26 cellular contexts compared by ENCODE assay signal in the genomic region with DNA sequence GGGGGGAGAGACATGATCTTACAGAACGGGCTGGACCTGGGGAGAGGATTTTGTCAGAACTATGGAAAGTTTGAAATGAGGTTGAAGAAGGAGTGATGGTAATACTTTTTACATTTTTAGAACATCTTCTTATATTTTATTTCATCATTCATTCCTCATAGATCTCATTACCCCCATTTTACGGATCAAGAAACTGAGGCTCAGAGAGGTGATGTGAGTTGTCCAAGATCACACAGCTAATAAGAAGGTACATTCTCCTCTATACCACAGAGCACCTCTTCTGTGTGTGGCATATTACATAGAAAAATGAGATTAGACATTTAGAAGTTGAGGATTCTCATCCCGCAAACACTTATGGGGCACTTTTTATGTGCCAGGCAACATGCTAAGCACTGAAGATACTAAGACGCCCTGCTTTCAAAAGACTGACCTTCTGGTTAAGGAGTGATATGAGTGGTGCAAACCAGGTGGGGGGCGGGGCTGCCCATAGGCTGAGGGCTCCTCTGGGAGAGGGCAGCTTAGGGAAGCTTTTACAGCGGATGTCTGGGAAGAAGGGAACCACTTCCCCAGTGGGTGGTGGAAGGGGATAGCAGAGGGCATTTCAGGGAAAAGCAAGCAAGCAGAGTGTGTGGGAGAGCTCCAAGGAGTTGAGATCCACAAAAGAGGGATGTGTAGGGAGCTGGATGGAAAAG. TPM values are rescaled to one million over a fixed set of nuclear protein-coding genes. Genes with fewer than 3 reads are reported as not detected.
DNase-seq lines count a peak whose midpoint lies in the region; ATAC-seq, FAIRE-seq and TF ChIP-seq lines count a peak whose summit lies in the region.
"Had no signal": no experiment of that assay in that cellular context is flagged by ENCODE, and none has a peak within 500 bp of the region (broad histone marks: within the 10 kb centered on the region; RNA-seq: fewer than 3 reads in every experiment).

No MANE protein-coding gene starts in this region.

- H3K9ac ChIP-seq in HCT116 (ENCODE audit: low read length) (no peak overlapping the region), K562 (ENCODE audit: insufficient read depth in 1 of 2, low read depth in 2 of 2, low read length in 2 of 2) (no peak overlapping the region)
- H3K9ac ChIP-seq: BLaER1 treated with 17β-estradiol and CSF1 and Interleukin-3, amounts not matched to agents 10 nM and 100 nM had no signal

- CTCF ChIA-PET in HCT116 (lab: Charles Lee) (interaction anchor here (1.2 to 2.2 kb wide), 2 partner anchors 10 kb away, joined by 4 to 8 read pairs; no protein-coding TSS in a partner anchor), K562 (lab: Yijun Ruan, JAX; ENCODE audit: low intra/inter-chr PET ratio) (no interaction called here)

- TF ChIP-seq RAD21 in HCT116 (IDR thresholded peaks at IDR 0.05; ENCODE audit: low read depth) (no peak), K562 (CRISPR knock-in tag; conservative IDR thresholded peaks at IDR 0.05 in 1 of 2, IDR thresholded peaks at IDR 0.05 in 1 of 2) (no peak)

- H3K4me3 ChIP-seq in HCT116 (replicated peaks in 1 of 2; ENCODE audit: low read depth in 1 of 2, low read length in 2 of 2), result no peak overlapping the region
- H3K4me3 ChIP-seq in K562, result no peak overlapping the region
- H3K4me3 ChIP-seq: A549; BLaER1 treated with 17β-estradiol and CSF1 and Interleukin-3, amounts not matched to agents 10 nM and 100 nM; GM12878 had no signal

- WGBS in K562 (ENCODE audit: insufficient coverage, low coverage, missing lambda C conversion rate), result 17% methylated on average over 6 of the region's 6 CpGs

- in situ Hi-C loops in K562 (cut with MboI), result no loop called here

- H3K4me2 ChIP-seq in HCT116 (ENCODE audit: low read length) (peak overlapping the region; percentile 87), K562 (ENCODE audit: insufficient read depth, low read length) (no peak overlapping the region)
- H3K4me2 ChIP-seq: BLaER1 treated with 17β-estradiol and CSF1 and Interleukin-3, amounts not matched to agents 10 nM and 100 nM had no signal

- H3K9me2 ChIP-seq in HCT116 (ENCODE audit: insufficient read depth), result no peaks in the 10 kb centered on the region

- TF ChIP-seq POLR2A in HCT116 (IDR thresholded peaks at IDR 0.05; ENCODE audit: borderline replicate concordance, extremely low read depth, insufficient read depth, insufficient read length) (no peak), K562 (conservative IDR thresholded peaks at IDR 0.05) (no peak)

- BruUV-seq in HCT116 (replicated peaks; lab: Mats Ljungman, UMichigan) (no TSS peak), K562 (replicated peaks; lab: Mats Ljungman, UMichigan) (no TSS peak)

- ATAC-seq in HCT116, result no peak
- ATAC-seq in K562, result no peak
- ATAC-seq in HG03159 (IDR thresholded peaks at IDR 0.05; ENCODE audit: unreplicated experiment), result no peak
- no peak for ATAC-seq in HG02763 (IDR thresholded peaks at IDR 0.05; ENCODE audit: unreplicated experiment)
- ATAC-seq: GM12878 had no signal

- peak overlapping the region; percentile 64 for H3K27ac ChIP-seq in 22Rv1
- H3K27ac ChIP-seq in HCT116 (ENCODE audit: low read depth, low read length), result no peak overlapping the region
- no peak overlapping the region for H3K27ac ChIP-seq in K562 (ENCODE audit: extremely low read depth, low read depth, low read length)
- H3K27ac ChIP-seq: BLaER1 treated with 17β-estradiol and CSF1 and Interleukin-3, amounts not matched to agents 10 nM and 100 nM had no signal

- TF ChIP-seq CTCF in 22Rv1 (IDR thresholded peaks at IDR 0.05), result no peak
- no peak for TF ChIP-seq CTCF in HCT116 (IDR thresholded peaks at IDR 0.05 in 2 of 3, conservative IDR thresholded peaks at IDR 0.05 in 1 of 3; ENCODE audit: borderline replicate concordance in 1 of 3, insufficient read depth in 1 of 3, low read depth in 2 of 3, low read length in 2 of 3)
- TF ChIP-seq CTCF in K562 (IDR thresholded peaks at IDR 0.05 in 2 of 3, conservative IDR thresholded peaks at IDR 0.05 in 1 of 3; ENCODE audit: insufficient read depth in 2 of 3, low read depth in 1 of 3, low read length in 3 of 3), result no peak

- no peak for FAIRE-seq in K562 (lab: Jason Lieb, UNC)
- FAIRE-seq: A549, D721Med, GM12878, GM19239, H54 had no signal

- TF ChIP-seq EP300 in K562 (IDR thresholded peaks at IDR 0.05; ENCODE audit: low read length), result no peak

- POLR2A ChIA-PET in HCT116 (lab: Charles Lee), result interaction anchor here (1.7 kb wide), 1 partner anchor 9 kb away, joined by 18 read pairs; no protein-coding TSS in a partner anchor
- POLR2A ChIA-PET in K562 (lab: Yijun Ruan, JAX), result interaction anchor here (0.6 kb wide), 1 partner anchor 388 kb away, joined by 3 read pairs; no protein-coding TSS in a partner anchor

- peaks cover 21 to 50% of the 10 kb centered on the region in 2 experiments for H3K4me1 ChIP-seq in HCT116 (ENCODE audit: control insufficient read depth in 1 of 2, insufficient read depth in 2 of 2, low read length in 2 of 2)
- H3K4me1 ChIP-seq in K562 (replicated peaks in 1 of 2; ENCODE audit: control insufficient read depth in 2 of 2, insufficient read depth in 2 of 2, low read length in 2 of 2), result peaks cover 9 to 14% of the 10 kb centered on the region in 2 experiments; a peak in 4 of 5 replicates
- H3K4me1 ChIP-seq: BE2C had no signal

- intact Hi-C loops in HCT116 (cut with micrococcal nuclease) (no loop called here), K562 (cut with micrococcal nuclease) (no loop called here)

- no peaks in the 10 kb centered on the region for H3K36me3 ChIP-seq in HCT116 (ENCODE audit: control insufficient read depth in 1 of 2, insufficient read depth in 2 of 2, low read length in 2 of 2)
- no peaks in the 10 kb centered on the region for H3K36me3 ChIP-seq in K562 (ENCODE audit: control insufficient read depth, insufficient read depth, low read length)
- H3K36me3 ChIP-seq: BE2C; BLaER1 treated with 17β-estradiol and CSF1 and Interleukin-3, amounts not matched to agents 10 nM and 100 nM had no signal

- H3K79me2 ChIP-seq in HCT116 (ENCODE audit: insufficient read depth, low read length) (no peaks in the 10 kb centered on the region), K562 (ENCODE audit: control insufficient read depth, insufficient read depth, low read length) (no peaks in the 10 kb centered on the region)

- no peaks in the 10 kb centered on the region for H3K9me1 ChIP-seq in K562 (ENCODE audit: control insufficient read depth, insufficient read depth, low read length)

- no peaks in the 10 kb centered on the region for H3K27me3 ChIP-seq in HCT116 (ENCODE audit: insufficient read depth, low read length)
- peaks cover 19 to 20% of the 10 kb centered on the region in 2 experiments; a peak in 4 of 5 replicates for H3K27me3 ChIP-seq in K562 (ENCODE audit: control insufficient read depth in 2 of 2, insufficient read depth in 2 of 2, low read length in 2 of 2)

- H4K20me1 ChIP-seq in HCT116 (ENCODE audit: insufficient read depth) (no peaks in the 10 kb centered on the region), K562 (replicated peaks; ENCODE audit: control insufficient read depth, insufficient read depth, low read length) (no peaks in the 10 kb centered on the region)
- H4K20me1 ChIP-seq: BLaER1 treated with 17β-estradiol and CSF1 and Interleukin-3, amounts not matched to agents 10 nM and 100 nM had no signal

- DNase-seq in NCI-H82 (lab: John Stamatoyannopoulos, UW) (peak; percentile 23), NCI-H82 treated with DMSO at 0.1 percent for 48 hours (lab: John Stamatoyannopoulos, UW; ENCODE audit: unreplicated experiment) (no peak), HCT116 (ENCODE audit: low read depth, low spot score) (no peak), K562 (ENCODE audit: extremely low read depth in 1 of 4, low spot score in 3 of 4) (no peak), superior temporal gyrus (ENCODE audit: extremely low spot score) (no peak)
- DNase-seq: 8988T; ACHN; AML-193; BE2C; CD4-positive, alpha-beta T cell; CD8-positive, alpha-beta memory T cell; DMS 273 treated with DMSO at 0.1 percent for 48 hours; DMS79; EL; GDM1; GOT3 had no signal

- H2AFZ ChIP-seq in HCT116 (ENCODE audit: low read depth, low read length, poor library complexity, severe bottlenecking) (no peak overlapping the region), K562 (ENCODE audit: low read depth, low read length) (no peak overlapping the region)

- RAD21 ChIA-PET in HCT116 (lab: Charles Lee; ENCODE audit: low non-redundant PET in 1 of 2, low total read pairs in 2 of 2, uncharacterized antibody in 2 of 2, unreplicated experiment in 2 of 2), result no interaction called here

- H3K9me3 ChIP-seq in HCT116 (ENCODE audit: control insufficient read depth in 1 of 2, insufficient read depth in 1 of 2, low read depth in 1 of 2, low read length in 2 of 2), result no peaks in the 10 kb centered on the region
- no peaks in the 10 kb centered on the region for H3K9me3 ChIP-seq in K562 (replicated peaks; ENCODE audit: control insufficient read depth, insufficient read depth, low read depth, low read length)
- H3K9me3 ChIP-seq: A549; BE2C; BLaER1 treated with 17β-estradiol and CSF1 and Interleukin-3, amounts not matched to agents 10 nM and 100 nM had no signal

RNA-seq across cellular contexts. Expression of gene RNF39, which starts 17.4 kb away (rescaled TPM):
- 0.22 TPM for total RNA-seq in HCT116 (2021; ENCODE audit: unreplicated experiment)
- polyA plus RNA-seq in HCT116 (2012), result 0.75 and 1.0 TPM in 2 replicates
- not detected in 2 replicates for total RNA-seq in K562 (2011; cell fraction: chromatin; rRNA removed; ENCODE audit: low replicate concordance)
- total RNA-seq in K562 (2011; cell fraction: nucleolus; rRNA removed), result not detected in 2 replicates
- total RNA-seq in K562 (2011; cell fraction: nucleoplasm; rRNA removed), result not detected in 2 replicates
- total RNA-seq in K562 (2014; rRNA removed), result not detected in 2 replicates
- total RNA-seq in K562 (2014; rRNA removed; fragmentation: Illumina TruSeq; extraction: Trizol), result not detected in 2 replicates
- not detected in 2 replicates for total RNA-seq in K562 (2015; rRNA removed; fragmentation: Illumina TruSeq; extraction: Trizol)
- total RNA-seq in K562 (2021), result not detected in 2 replicates
- not detected in 2 replicates for polyA plus RNA-seq in K562 (2011; rRNA removed)
- not detected in 2 replicates for polyA plus RNA-seq in K562 (2011; cell fraction: cytosol; rRNA removed)
- not detected in 2 replicates for polyA plus RNA-seq in K562 (2011; cell fraction: nucleus; rRNA removed)
- polyA plus RNA-seq in K562 (2012), result 0.68 and 1.5 TPM in 2 replicates
- polyA plus RNA-seq in K562 (2014; fragmentation: Illumina TruSeq; extraction: Trizol), result not detected in 2 replicates
- polyA plus RNA-seq in K562 (2014; fragmentation: Nextera tagmentation; extraction: Ambion mirVana), result not detected
- not detected in 2 replicates for polyA plus RNA-seq in K562 (2014; rRNA removed)
- polyA minus RNA-seq in K562 (2011; rRNA and poly(A)+ RNA removed), result not detected in 2 replicates
- polyA minus RNA-seq in K562 (2011; cell fraction: cytosol; rRNA and poly(A)+ RNA removed), result not detected in 2 replicates
- not detected in 2 replicates for polyA minus RNA-seq in K562 (2011; cell fraction: nucleus; rRNA and poly(A)+ RNA removed)
- total RNA-seq: CD4-positive, alpha-beta T cell; CD8-positive, alpha-beta memory T cell; GM12878 had no signal
- polyA plus RNA-seq: A549, CD14-positive monocyte had no signal

RNA-seq across cellular contexts. Expression of gene TRIM31, which starts 19.9 kb away (rescaled TPM):
- total RNA-seq in HCT116 (2021; ENCODE audit: unreplicated experiment) (not detected), K562 (2014; rRNA removed) (not detected in 2 replicates), K562 (2014; rRNA removed; fragmentation: Illumina TruSeq; extraction: Trizol) (not detected in 2 replicates), K562 (2015; rRNA removed; fragmentation: Illumina TruSeq; extraction: Trizol) (not detected in 2 replicates), K562 (2021) (not detected in 2 replicates)
- 0.11 and 0.36 TPM in 2 replicates for polyA plus RNA-seq in HCT116 (2012)
- not detected in 2 replicates for total RNA-seq in K562 (2011; cell fraction: chromatin; rRNA removed; ENCODE audit: low replicate concordance)
- total RNA-seq in K562 (2011; cell fraction: nucleolus; rRNA removed), result not detected in 2 replicates
- not detected in 2 replicates for total RNA-seq in K562 (2011; cell fraction: nucleoplasm; rRNA removed)
- polyA plus RNA-seq in K562 (2011; rRNA removed) (not detected in 2 replicates), K562 (2014; fragmentation: Illumina TruSeq; extraction: Trizol) (not detected in 2 replicates), K562 (2014; fragmentation: Nextera tagmentation; extraction: Ambion mirVana) (not detected), K562 (2014; rRNA removed) (not detected in 2 replicates)
- polyA plus RNA-seq in K562 (2011; cell fraction: cytosol; rRNA removed), result not detected in 2 replicates
- not detected in 2 replicates for polyA plus RNA-seq in K562 (2011; cell fraction: nucleus; rRNA removed)
- polyA plus RNA-seq in K562 (2012), result not detected in 2 replicates
- not detected in 2 replicates for polyA minus RNA-seq in K562 (2011; rRNA and poly(A)+ RNA removed)
- not detected in 2 replicates for polyA minus RNA-seq in K562 (2011; cell fraction: cytosol; rRNA and poly(A)+ RNA removed)
- polyA minus RNA-seq in K562 (2011; cell fraction: nucleus; rRNA and poly(A)+ RNA removed), result not detected in 2 replicates
- total RNA-seq: CD4-positive, alpha-beta T cell; CD8-positive, alpha-beta memory T cell had no signal
- polyA plus RNA-seq: CD14-positive monocyte; CD8-positive, alpha-beta memory T cell had no signal

RNA-seq across cellular contexts. Expression of gene PPP1R11, which starts 26.0 kb away (rescaled TPM):
- 29.3 TPM for total RNA-seq in HCT116 (2021; ENCODE audit: unreplicated experiment)
- polyA plus RNA-seq in HCT116 (2012), result 34.3 and 37.8 TPM in 2 replicates
- 13.4 and 14.5 TPM in 2 replicates for total RNA-seq in K562 (2011; cell fraction: chromatin; rRNA removed; ENCODE audit: low replicate concordance)
- 8.8 and 9.7 TPM in 2 replicates for total RNA-seq in K562 (2011; cell fraction: nucleolus; rRNA removed)
- total RNA-seq in K562 (2011; cell fraction: nucleoplasm; rRNA removed), result 19.6 and 32.7 TPM in 2 replicates
- 32.9 and 46.2 TPM in 2 replicates for total RNA-seq in K562 (2014; rRNA removed)
- 39.3 and 40.8 TPM in 2 replicates for total RNA-seq in K562 (2014; rRNA removed; fragmentation: Illumina TruSeq; extraction: Trizol)
- total RNA-seq in K562 (2015; rRNA removed; fragmentation: Illumina TruSeq; extraction: Trizol), result 51.3 and 51.5 TPM in 2 replicates
- total RNA-seq in K562 (2021), result 44.6 and 49.7 TPM in 2 replicates
- polyA plus RNA-seq in K562 (2011; rRNA removed), result 74.6 and 77.8 TPM in 2 replicates
- 56.3 and 72.0 TPM in 2 replicates for polyA plus RNA-seq in K562 (2011; cell fraction: cytosol; rRNA removed)
- polyA plus RNA-seq in K562 (2011; cell fraction: nucleus; rRNA removed), result 35.3 and 42.5 TPM in 2 replicates
- 47.5 and 59.4 TPM in 2 replicates for polyA plus RNA-seq in K562 (2012)
- 71.7 and 94.8 TPM in 2 replicates for polyA plus RNA-seq in K562 (2014; fragmentation: Illumina TruSeq; extraction: Trizol)
- polyA plus RNA-seq in K562 (2014; fragmentation: Nextera tagmentation; extraction: Ambion mirVana), result 10 to 100 TPM; 17.8 to 30.9 TPM
- 58.1 and 64.1 TPM in 2 replicates for polyA plus RNA-seq in K562 (2014; rRNA removed)
- 27.6 and 29.1 TPM in 2 replicates for polyA minus RNA-seq in K562 (2011; rRNA and poly(A)+ RNA removed)
- 12.3 and 21.0 TPM in 2 replicates for polyA minus RNA-seq in K562 (2011; cell fraction: cytosol; rRNA and poly(A)+ RNA removed)
- polyA minus RNA-seq in K562 (2011; cell fraction: nucleus; rRNA and poly(A)+ RNA removed), result 8.5 and 12.9 TPM in 2 replicates

RNA-seq across cellular contexts. Expression of gene POLR1H, which starts 31.9 kb away (rescaled TPM):
- 42.6 TPM for total RNA-seq in HCT116 (2021; ENCODE audit: unreplicated experiment)
- 83.3 and 89.3 TPM in 2 replicates for polyA plus RNA-seq in HCT116 (2012)
- 19.9 and 30.6 TPM in 2 replicates for total RNA-seq in K562 (2011; cell fraction: chromatin; rRNA removed; ENCODE audit: low replicate concordance)
- 30.3 and 30.7 TPM in 2 replicates for total RNA-seq in K562 (2011; cell fraction: nucleolus; rRNA removed)
- 29.0 and 30.1 TPM in 2 replicates for total RNA-seq in K562 (2011; cell fraction: nucleoplasm; rRNA removed)
- 92.2 and 119 TPM in 2 replicates for total RNA-seq in K562 (2014; rRNA removed)
- 126 and 174 TPM in 2 replicates for total RNA-seq in K562 (2014; rRNA removed; fragmentation: Illumina TruSeq; extraction: Trizol)
- 150 and 160 TPM in 2 replicates for total RNA-seq in K562 (2015; rRNA removed; fragmentation: Illumina TruSeq; extraction: Trizol)
- 113 and 123 TPM in 2 replicates for total RNA-seq in K562 (2021)
- polyA plus RNA-seq in K562 (2011; rRNA removed), result 143 and 156 TPM in 2 replicates
- 189 and 193 TPM in 2 replicates for polyA plus RNA-seq in K562 (2011; cell fraction: cytosol; rRNA removed)
- polyA plus RNA-seq in K562 (2011; cell fraction: nucleus; rRNA removed), result 115 and 130 TPM in 2 replicates
- 130 and 140 TPM in 2 replicates for polyA plus RNA-seq in K562 (2012)
- 115 and 122 TPM in 2 replicates for polyA plus RNA-seq in K562 (2014; fragmentation: Illumina TruSeq; extraction: Trizol)
- 100 to 1,000 TPM; 322 to 333 TPM for polyA plus RNA-seq in K562 (2014; fragmentation: Nextera tagmentation; extraction: Ambion mirVana)
- 121 and 149 TPM in 2 replicates for polyA plus RNA-seq in K562 (2014; rRNA removed)
- polyA minus RNA-seq in K562 (2011; rRNA and poly(A)+ RNA removed), result 35.4 and 40.0 TPM in 2 replicates
- 15.2 and 16.0 TPM in 2 replicates for polyA minus RNA-seq in K562 (2011; cell fraction: cytosol; rRNA and poly(A)+ RNA removed)
- polyA minus RNA-seq in K562 (2011; cell fraction: nucleus; rRNA and poly(A)+ RNA removed), result 15.9 and 21.0 TPM in 2 replicates

RNA-seq across cellular contexts. Expression of gene TRIM40, which starts 42.9 kb away (rescaled TPM):
- not detected for total RNA-seq in HCT116 (2021; ENCODE audit: unreplicated experiment)
- 0.04 TPM in 1 of 2 replicates, not detected in the other for polyA plus RNA-seq in HCT116 (2012)
- not detected in 2 replicates for total RNA-seq in K562 (2011; cell fraction: chromatin; rRNA removed; ENCODE audit: low replicate concordance)
- not detected in 2 replicates for total RNA-seq in K562 (2011; cell fraction: nucleolus; rRNA removed)
- total RNA-seq in K562 (2011; cell fraction: nucleoplasm; rRNA removed), result not detected in 2 replicates
- not detected in 2 replicates for total RNA-seq in K562 (2014; rRNA removed)
- not detected in 2 replicates for total RNA-seq in K562 (2014; rRNA removed; fragmentation: Illumina TruSeq; extraction: Trizol)
- not detected in 2 replicates for total RNA-seq in K562 (2015; rRNA removed; fragmentation: Illumina TruSeq; extraction: Trizol)
- not detected in 2 replicates for total RNA-seq in K562 (2021)
- polyA plus RNA-seq in K562 (2011; rRNA removed), result not detected in 2 replicates
- not detected in 2 replicates for polyA plus RNA-seq in K562 (2011; cell fraction: cytosol; rRNA removed)
- 0.10 TPM in 1 of 2 replicates, not detected in the other for polyA plus RNA-seq in K562 (2011; cell fraction: nucleus; rRNA removed)
- polyA plus RNA-seq in K562 (2012), result 0.10 TPM in 1 of 2 replicates, not detected in the other
- polyA plus RNA-seq in K562 (2014; fragmentation: Illumina TruSeq; extraction: Trizol), result not detected in 2 replicates
- under 1 TPM in 1 of 2 experiments, not detected in 1; 0.04 TPM for polyA plus RNA-seq in K562 (2014; fragmentation: Nextera tagmentation; extraction: Ambion mirVana)
- polyA plus RNA-seq in K562 (2014; rRNA removed), result 0.08 TPM in 1 of 2 replicates, not detected in the other
- polyA minus RNA-seq in K562 (2011; rRNA and poly(A)+ RNA removed), result not detected in 2 replicates
- polyA minus RNA-seq in K562 (2011; cell fraction: cytosol; rRNA and poly(A)+ RNA removed), result not detected in 2 replicates
- not detected in 2 replicates for polyA minus RNA-seq in K562 (2011; cell fraction: nucleus; rRNA and poly(A)+ RNA removed)
- total RNA-seq: CD4-positive, alpha-beta T cell; CD8-positive, alpha-beta memory T cell; GM12878 had no signal
- polyA plus RNA-seq: CD14-positive monocyte; CD8-positive, alpha-beta memory T cell; GM12878 had no signal
